Comparison of ENCODE assay signal across 1 cellular context in genomic region chr17:82278786-82279379, GRCh38.
A peak's percentile ranks its signal among the peaks of the same experiment; 100 is the strongest.
TF ChIP-seq lines count a peak whose summit lies in the region.

No MANE protein-coding gene starts in this region.

TF ChIP-seq in HepG2, 621 proteins besides CTCF, POLR2A, EP300 and RAD21 (continued from another document and continues in another):
- TF ChIP-seq ZBTB38 (CRISPR knock-in tag; IDR thresholded peaks at IDR 0.05) (no peak), ZNF24 (IDR thresholded peaks at IDR 0.05) (no peak), ARID4A (CRISPR knock-in tag; IDR thresholded peaks at IDR 0.05; ENCODE audit: borderline replicate concordance) (0 out of 2 replicates have a peak, but pooled peaks have one; percentile 40), KMT2A (CRISPR knock-in tag; IDR thresholded peaks at IDR 0.05) (no peak), ZNF574 (CRISPR knock-in tag; IDR thresholded peaks at IDR 0.05) (0 out of 2 replicates have a peak, but pooled peaks have one; percentile 20), KLF13 (CRISPR knock-in tag; IDR thresholded peaks at IDR 0.05) (0 out of 2 replicates have a peak, but pooled peaks have one; percentile 56), RBAK (CRISPR knock-in tag; IDR thresholded peaks at IDR 0.05) (no peak), HIVEP1 (CRISPR knock-in tag; IDR thresholded peaks at IDR 0.05) (no peak), ZNF460 (CRISPR knock-in tag; IDR thresholded peaks at IDR 0.05; ENCODE audit: borderline replicate concordance) (no peak), ZNF317 (CRISPR knock-in tag; IDR thresholded peaks at IDR 0.05) (0 out of 2 replicates have a peak, but pooled peaks have one; percentile 31), RELA (CRISPR knock-in tag; IDR thresholded peaks at IDR 0.05) (no peak), NFE2 (CRISPR knock-in tag; IDR thresholded peaks at IDR 0.05) (no peak), MYC (CRISPR knock-in tag; IDR thresholded peaks at IDR 0.05; ENCODE audit: borderline replicate concordance) (peak; percentile 51; the same call in 1 of the 2 replicates), SOX13 (IDR thresholded peaks at IDR 0.05) (no peak), SOX13 (CRISPR knock-in tag; conservative IDR thresholded peaks at IDR 0.05 in 1 of 2, IDR thresholded peaks at IDR 0.05 in 1 of 2) (0 out of 4 replicates have a peak, but pooled peaks of 1 of the 2 experiments have one; percentile 18), ZNF672 (CRISPR knock-in tag; IDR thresholded peaks at IDR 0.05) (no peak), ZNF512 (CRISPR knock-in tag; IDR thresholded peaks at IDR 0.05) (no peak), ISX (CRISPR knock-in tag; conservative IDR thresholded peaks at IDR 0.05) (no peak), ZNF282 (IDR thresholded peaks at IDR 0.05; ENCODE audit: partially characterized antibody) (no peak), ZBTB4 (CRISPR knock-in tag; IDR thresholded peaks at IDR 0.05; ENCODE audit: borderline replicate concordance) (peak; percentile 40; the same call in 1 of the 2 replicates), FUBP1 (CRISPR knock-in tag; IDR thresholded peaks at IDR 0.05; ENCODE audit: borderline replicate concordance) (no peak)
- TF ChIP-seq, protein P1, sequence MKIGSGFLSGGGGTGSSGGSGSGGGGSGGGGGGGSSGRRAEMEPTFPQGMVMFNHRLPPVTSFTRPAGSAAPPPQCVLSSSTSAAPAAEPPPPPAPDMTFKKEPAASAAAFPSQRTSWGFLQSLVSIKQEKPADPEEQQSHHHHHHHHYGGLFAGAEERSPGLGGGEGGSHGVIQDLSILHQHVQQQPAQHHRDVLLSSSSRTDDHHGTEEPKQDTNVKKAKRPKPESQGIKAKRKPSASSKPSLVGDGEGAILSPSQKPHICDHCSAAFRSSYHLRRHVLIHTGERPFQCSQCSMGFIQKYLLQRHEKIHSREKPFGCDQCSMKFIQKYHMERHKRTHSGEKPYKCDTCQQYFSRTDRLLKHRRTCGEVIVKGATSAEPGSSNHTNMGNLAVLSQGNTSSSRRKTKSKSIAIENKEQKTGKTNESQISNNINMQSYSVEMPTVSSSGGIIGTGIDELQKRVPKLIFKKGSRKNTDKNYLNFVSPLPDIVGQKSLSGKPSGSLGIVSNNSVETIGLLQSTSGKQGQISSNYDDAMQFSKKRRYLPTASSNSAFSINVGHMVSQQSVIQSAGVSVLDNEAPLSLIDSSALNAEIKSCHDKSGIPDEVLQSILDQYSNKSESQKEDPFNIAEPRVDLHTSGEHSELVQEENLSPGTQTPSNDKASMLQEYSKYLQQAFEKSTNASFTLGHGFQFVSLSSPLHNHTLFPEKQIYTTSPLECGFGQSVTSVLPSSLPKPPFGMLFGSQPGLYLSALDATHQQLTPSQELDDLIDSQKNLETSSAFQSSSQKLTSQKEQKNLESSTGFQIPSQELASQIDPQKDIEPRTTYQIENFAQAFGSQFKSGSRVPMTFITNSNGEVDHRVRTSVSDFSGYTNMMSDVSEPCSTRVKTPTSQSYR (CRISPR knock-in tag; IDR thresholded peaks at IDR 0.05; ENCODE audit: borderline replicate concordance) = peak; percentile 52; the same call in 1 of the 2 replicates
- TF ChIP-seq, protein P2, sequence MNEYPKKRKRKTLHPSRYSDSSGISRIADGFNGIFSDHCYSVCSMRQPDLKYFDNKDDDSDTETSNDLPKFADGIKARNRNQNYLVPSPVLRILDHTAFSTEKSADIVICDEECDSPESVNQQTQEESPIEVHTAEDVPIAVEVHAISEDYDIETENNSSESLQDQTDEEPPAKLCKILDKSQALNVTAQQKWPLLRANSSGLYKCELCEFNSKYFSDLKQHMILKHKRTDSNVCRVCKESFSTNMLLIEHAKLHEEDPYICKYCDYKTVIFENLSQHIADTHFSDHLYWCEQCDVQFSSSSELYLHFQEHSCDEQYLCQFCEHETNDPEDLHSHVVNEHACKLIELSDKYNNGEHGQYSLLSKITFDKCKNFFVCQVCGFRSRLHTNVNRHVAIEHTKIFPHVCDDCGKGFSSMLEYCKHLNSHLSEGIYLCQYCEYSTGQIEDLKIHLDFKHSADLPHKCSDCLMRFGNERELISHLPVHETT (CRISPR knock-in tag; conservative IDR thresholded peaks at IDR 0.05) = no peak
- TF ChIP-seq, protein P3, sequence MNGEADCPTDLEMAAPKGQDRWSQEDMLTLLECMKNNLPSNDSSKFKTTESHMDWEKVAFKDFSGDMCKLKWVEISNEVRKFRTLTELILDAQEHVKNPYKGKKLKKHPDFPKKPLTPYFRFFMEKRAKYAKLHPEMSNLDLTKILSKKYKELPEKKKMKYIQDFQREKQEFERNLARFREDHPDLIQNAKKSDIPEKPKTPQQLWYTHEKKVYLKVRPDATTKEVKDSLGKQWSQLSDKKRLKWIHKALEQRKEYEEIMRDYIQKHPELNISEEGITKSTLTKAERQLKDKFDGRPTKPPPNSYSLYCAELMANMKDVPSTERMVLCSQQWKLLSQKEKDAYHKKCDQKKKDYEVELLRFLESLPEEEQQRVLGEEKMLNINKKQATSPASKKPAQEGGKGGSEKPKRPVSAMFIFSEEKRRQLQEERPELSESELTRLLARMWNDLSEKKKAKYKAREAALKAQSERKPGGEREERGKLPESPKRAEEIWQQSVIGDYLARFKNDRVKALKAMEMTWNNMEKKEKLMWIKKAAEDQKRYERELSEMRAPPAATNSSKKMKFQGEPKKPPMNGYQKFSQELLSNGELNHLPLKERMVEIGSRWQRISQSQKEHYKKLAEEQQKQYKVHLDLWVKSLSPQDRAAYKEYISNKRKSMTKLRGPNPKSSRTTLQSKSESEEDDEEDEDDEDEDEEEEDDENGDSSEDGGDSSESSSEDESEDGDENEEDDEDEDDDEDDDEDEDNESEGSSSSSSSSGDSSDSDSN (CRISPR knock-in tag; IDR thresholded peaks at IDR 0.05) = 0 out of 2 replicates have a peak, but pooled peaks have one; percentile 24
- TF ChIP-seq, protein P4, sequence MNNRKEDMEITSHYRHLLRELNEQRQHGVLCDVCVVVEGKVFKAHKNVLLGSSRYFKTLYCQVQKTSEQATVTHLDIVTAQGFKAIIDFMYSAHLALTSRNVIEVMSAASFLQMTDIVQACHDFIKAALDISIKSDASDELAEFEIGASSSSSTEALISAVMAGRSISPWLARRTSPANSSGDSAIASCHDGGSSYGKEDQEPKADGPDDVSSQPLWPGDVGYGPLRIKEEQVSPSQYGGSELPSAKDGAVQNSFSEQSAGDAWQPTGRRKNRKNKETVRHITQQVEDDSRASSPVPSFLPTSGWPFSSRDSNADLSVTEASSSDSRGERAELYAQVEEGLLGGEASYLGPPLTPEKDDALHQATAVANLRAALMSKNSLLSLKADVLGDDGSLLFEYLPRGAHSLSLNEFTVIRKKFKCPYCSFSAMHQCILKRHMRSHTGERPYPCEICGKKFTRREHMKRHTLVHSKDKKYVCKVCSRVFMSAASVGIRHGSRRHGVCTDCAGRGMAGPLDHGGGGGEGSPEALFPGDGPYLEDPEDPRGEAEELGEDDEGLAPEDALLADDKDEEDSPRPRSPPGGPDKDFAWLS (CRISPR knock-in tag; IDR thresholded peaks at IDR 0.05; ENCODE audit: borderline replicate concordance) = no peak
- TF ChIP-seq, protein P5, sequence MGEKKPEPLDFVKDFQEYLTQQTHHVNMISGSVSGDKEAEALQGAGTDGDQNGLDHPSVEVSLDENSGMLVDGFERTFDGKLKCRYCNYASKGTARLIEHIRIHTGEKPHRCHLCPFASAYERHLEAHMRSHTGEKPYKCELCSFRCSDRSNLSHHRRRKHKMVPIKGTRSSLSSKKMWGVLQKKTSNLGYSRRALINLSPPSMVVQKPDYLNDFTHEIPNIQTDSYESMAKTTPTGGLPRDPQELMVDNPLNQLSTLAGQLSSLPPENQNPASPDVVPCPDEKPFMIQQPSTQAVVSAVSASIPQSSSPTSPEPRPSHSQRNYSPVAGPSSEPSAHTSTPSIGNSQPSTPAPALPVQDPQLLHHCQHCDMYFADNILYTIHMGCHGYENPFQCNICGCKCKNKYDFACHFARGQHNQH (CRISPR knock-in tag; IDR thresholded peaks at IDR 0.05) = no peak
